ENCODE assay signal across 9 cellular contexts in the genomic region with DNA sequence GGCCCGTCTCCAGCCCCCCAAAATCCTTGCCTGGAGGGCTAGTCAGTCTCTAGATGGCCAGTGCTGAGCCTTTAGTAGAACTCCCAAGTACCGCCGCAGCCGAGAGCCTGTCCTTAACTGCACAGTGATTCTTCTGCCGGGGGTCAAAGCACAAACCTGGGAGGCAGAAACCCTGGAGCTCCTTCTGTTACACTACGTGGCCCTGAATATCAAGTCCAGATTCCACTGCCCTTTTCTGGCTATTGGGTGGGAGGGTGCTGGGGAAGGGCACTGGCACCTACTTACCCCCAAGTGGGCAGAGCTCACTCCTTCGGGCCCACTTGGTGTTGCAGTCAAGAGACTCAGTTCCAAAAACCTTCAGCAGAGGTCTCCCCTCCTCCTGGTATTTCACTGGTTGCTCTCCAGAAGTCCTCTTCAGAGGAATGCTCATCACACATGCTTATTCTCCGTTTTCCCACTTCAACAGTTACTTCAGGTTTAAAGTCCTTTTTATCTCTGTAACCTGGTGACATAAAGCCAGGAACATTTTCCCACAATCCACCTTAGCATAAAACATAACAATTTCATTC. TPM values are rescaled to one million over a fixed set of nuclear protein-coding genes. Genes with fewer than 3 reads are reported as not detected.
DNase-seq lines count a peak whose midpoint lies in the region; ATAC-seq and TF ChIP-seq lines count a peak whose summit lies in the region.
"Had no signal": no experiment of that assay in that cellular context is flagged by ENCODE, and none has a peak within 500 bp of the region (broad histone marks: within the 10 kb centered on the region; RNA-seq: fewer than 3 reads in every experiment).

No MANE protein-coding gene starts in this region.

- intact Hi-C loops in CD8-positive, alpha-beta T cell (cut with DNase I, micrococcal nuclease): loop anchor here in 1 of 2 experiments (10.0 kb wide), 1 partner anchor 308 kb away; no protein-coding TSS in a partner anchor
- intact Hi-C loops in dorsolateral prefrontal cortex (cut with DNase I) (loop anchor here in 1 of 2 donors (10.0 kb wide), 1 partner anchor 112 kb away; the partner anchor contains the start of gene ACOX2), transverse colon (cut with DNase I; ENCODE audit: low total_unique reads) (no loop called here)

- no peaks in the 10 kb centered on the region for H3K27me3 Mint-ChIP-seq in CD8-positive, alpha-beta T cell (ENCODE audit: low read depth)

- peaks cover 64% of the 10 kb centered on the region for H3K36me3 Mint-ChIP-seq in CD8-positive, alpha-beta T cell

- H3K4me3 Mint-ChIP-seq in CD8-positive, alpha-beta T cell: no peak overlapping the region

- H3K9me3 Mint-ChIP-seq in CD8-positive, alpha-beta T cell: no peaks in the 10 kb centered on the region

- no peak for DNase-seq in CD8-positive, alpha-beta T cell
- DNase-seq in KBM-7 (peak; percentile 18), dorsolateral prefrontal cortex (no peak), myocyte (ENCODE audit: low read depth) (peak; percentile 40), HCEC 1CT (no peak), UCSD-AML1 (lab: John Stamatoyannopoulos, UW; ENCODE audit: unreplicated experiment) (no peak), transverse colon (no peak)
- DNase-seq: NCI-H2081 treated with DMSO at 0.1 percent for 48 hours had no signal

- H3K27me3 ChIP-seq in CD8-positive, alpha-beta T cell (ENCODE audit: insufficient read depth, low read length): no peaks in the 10 kb centered on the region
- H3K27me3 ChIP-seq in dorsolateral prefrontal cortex (no peaks in the 10 kb centered on the region), transverse colon (no peaks in the 10 kb centered on the region)

- no peak overlapping the region for H3K4me3 ChIP-seq in CD8-positive, alpha-beta T cell (ENCODE audit: low read depth, low read length)
- H3K4me3 ChIP-seq in dorsolateral prefrontal cortex (no peak overlapping the region), transverse colon (no peak overlapping the region)

- ATAC-seq in CD8-positive, alpha-beta T cell: no peak
- ATAC-seq in GM21825 (IDR thresholded peaks at IDR 0.05; ENCODE audit: unreplicated experiment): no peak

- H3K27ac Mint-ChIP-seq in CD8-positive, alpha-beta T cell: peak overlapping the region; percentile 11

- H3K4me1 ChIP-seq in CD8-positive, alpha-beta T cell (ENCODE audit: insufficient read depth, low read length): no peaks in the 10 kb centered on the region
- H3K4me1 ChIP-seq in transverse colon: peaks cover 2 to 21% (median 11%) of the 10 kb centered on the region in 4 donors

- H3K27ac ChIP-seq in CD8-positive, alpha-beta T cell (ENCODE audit: low read depth, low read length): no peak overlapping the region
- H3K27ac ChIP-seq in dorsolateral prefrontal cortex (peak overlapping the region in 33 of 59 donors; percentile 4 to 85 (median 53)), transverse colon (no peak overlapping the region)

- WGBS in transverse colon (ENCODE audit: low coverage in 1 of 2), 2 donors: 63 to 78% methylated on average over 1 to 8 of the region's 8 CpGs

- in situ Hi-C loops in KBM-7 (cut with MboI; ENCODE audit: low pct_unique_long_range_greater_than_20kb, low sequenced_read_pairs): no loop called here
- in situ Hi-C loops in transverse colon (cut with MboI; ENCODE audit: low pct_ligation_motif_present in 1 of 4, low pct_unique_long_range_greater_than_20kb in 1 of 4, low sequenced_read_pairs in 3 of 4): loop anchor here in 1 of 4 donors (25.0 kb wide), 1 partner anchor 236 kb away; no protein-coding TSS in a partner anchor

- CTCF ChIA-PET in CD8-positive, alpha-beta T cell (lab: Charles Lee): interaction anchor here (1.1 to 2.7 kb wide), 2 partner anchors 7 to 10 kb away, joined by 3 to 10 read pairs; no protein-coding TSS in a partner anchor

- TF ChIP-seq POLR2A in transverse colon (IDR thresholded peaks at IDR 0.05): no peak

- H3K4me1 Mint-ChIP-seq in CD8-positive, alpha-beta T cell (ENCODE audit: low read depth): no peaks in the 10 kb centered on the region

- TF ChIP-seq CTCF in CD8-positive, alpha-beta T cell (IDR thresholded peaks at IDR 0.05): no peak
- TF ChIP-seq CTCF in dorsolateral prefrontal cortex (IDR thresholded peaks at IDR 0.05 in 54 of 56, conservative IDR thresholded peaks at IDR 0.05 in 2 of 56; ENCODE audit: low read depth in 1 of 56, partially characterized antibody in 56 of 56): peak in 45 of 56 donors; percentile 10 to 58 (median 32)
- no peak for TF ChIP-seq CTCF in transverse colon (IDR thresholded peaks at IDR 0.05)

- POLR2A ChIA-PET in CD8-positive, alpha-beta T cell (lab: Charles Lee): interaction anchor here (0.5 to 0.9 kb wide), 2 partner anchors 11 kb away, joined by 3 read pairs; partner anchors contain the start of gene PDHB

- peaks cover 12% of the 10 kb centered on the region for H3K36me3 ChIP-seq in CD8-positive, alpha-beta T cell (ENCODE audit: insufficient read depth, low read length)
- peaks cover 0 to 24% (median 11%) of the 10 kb centered on the region in 4 donors for H3K36me3 ChIP-seq in transverse colon

- TF ChIP-seq EP300 in transverse colon (IDR thresholded peaks at IDR 0.05; ENCODE audit: low read depth): no peak

- H3K9me3 ChIP-seq in CD8-positive, alpha-beta T cell (ENCODE audit: low read length): no peaks in the 10 kb centered on the region
- no peaks in the 10 kb centered on the region for H3K9me3 ChIP-seq in transverse colon

RNA-seq across cellular contexts. Expression of gene PDHB, which starts 10.8 kb away (rescaled TPM):
- 10 to 100 TPM; 32.5 to 33.2 TPM for total RNA-seq in CD8-positive, alpha-beta T cell
- 10 to 100 TPM; 33.2 to 82.3 (median 62.6) TPM for total RNA-seq in dorsolateral prefrontal cortex
- 196 and 319 TPM in 2 replicates for total RNA-seq in myocyte
- 124 TPM for polyA plus RNA-seq in myocyte (2012)
- 10 to 100 TPM; 22.7 to 99.7 (median 73.7) TPM for total RNA-seq in transverse colon

Comparison
In these comparisons a context has a peak if more than half of its experiments do, and no peak if none do; other contexts are left out.
1. DNase-seq: peak in KBM-7 (single experiment) and myocyte (single experiment); none in CD8-positive, alpha-beta T cell (0 of 7), dorsolateral prefrontal cortex (0 of 10), HCEC 1CT (single experiment), UCSD-AML1 (single experiment) and transverse colon (single experiment).
2. H3K27ac ChIP-seq: peak in dorsolateral prefrontal cortex (33 of 59); none in CD8-positive, alpha-beta T cell (single experiment) and transverse colon (0 of 4).
3. CTCF ChIP-seq: peak in dorsolateral prefrontal cortex (45 of 56); none in CD8-positive, alpha-beta T cell (single experiment) and transverse colon (0 of 5).